19 cellular contexts compared by ENCODE assay signal in genomic region chr2:47504174-47504810, GRCh38.
DNase-seq lines count a peak whose midpoint lies in the region; ATAC-seq, FAIRE-seq and TF ChIP-seq lines count a peak whose summit lies in the region.
"Had no signal": no experiment of that assay in that cellular context is flagged by ENCODE, and none has a peak within 500 bp of the region (broad histone marks: within the 10 kb centered on the region; RNA-seq: fewer than 3 reads in every experiment).

No MANE protein-coding gene starts in this region.

- H2AFZ ChIP-seq in GM12878 (ENCODE audit: control insufficient read depth, low read depth, low read length), result peak overlapping the region; percentile 18; the same call in 1 of the 2 replicates
- no peak overlapping the region for H2AFZ ChIP-seq in hepatocyte

- H4K20me1 ChIP-seq in GM12878 (ENCODE audit: control insufficient read depth, insufficient read depth), result no peaks in the 10 kb centered on the region
- no peaks in the 10 kb centered on the region for H4K20me1 ChIP-seq in hepatocyte (ENCODE audit: insufficient read depth, poor library complexity, severe bottlenecking)

- TF ChIP-seq CTCF in GM12878 (IDR thresholded peaks at IDR 0.05 in 2 of 3, conservative IDR thresholded peaks at IDR 0.05 in 1 of 3; ENCODE audit: control insufficient read depth in 2 of 3, extremely low read depth in 1 of 3, insufficient read depth in 1 of 3, low read depth in 3 of 3, low read length in 3 of 3), result no peak
- TF ChIP-seq CTCF in hepatocyte (IDR thresholded peaks at IDR 0.05; ENCODE audit: poor library complexity), result no peak

- no peak overlapping the region for H3K9ac ChIP-seq in GM12878 (ENCODE audit: control insufficient read depth, insufficient read depth, low read length)

- intact Hi-C loops in GM12878 (cut with micrococcal nuclease; ENCODE audit: unreplicated experiment), result no loop called here

- DNase-seq in GM12878 (ENCODE audit: low read depth, low spot score) (no peak), NCI-H524 treated with DMSO at 0.1 percent for 48 hours (lab: John Stamatoyannopoulos, UW) (no peak), foreskin melanocyte (no peak), hepatocyte (ENCODE audit: low spot score) (no peak)
- DNase-seq: activated naive CD8-positive, alpha-beta T cell treated with anti-CD3 and anti-CD28 coated beads, Interleukin-2, amount 50 U/mL, for 24 hours; COR-L47; Kasumi-1; NCI-H1417 treated with DMSO at 0.1 percent for 48 hours; NCI-H69; stimulated activated CD4-positive, alpha-beta T cell treated with anti-CD3 and anti-CD28 coated beads, Interleukin-4, amount 100 ng/mL, for 1 hour; substantia nigra had no signal

- in situ Hi-C loops in GM12878 (cut with MboI), result no loop called here

- POLR2A ChIA-PET in GM12878 (lab: Charles Lee), result no interaction called here

- SMC1A ChIA-PET in GM12878 (lab: Charles Lee; ENCODE audit: uncharacterized antibody, unreplicated experiment), result no interaction called here

- H3K4me1 ChIP-seq in GM12878 (ENCODE audit: control insufficient read depth, insufficient read depth, low read length) (peaks cover 25% of the 10 kb centered on the region), hepatocyte (ENCODE audit: insufficient read depth) (no peaks in the 10 kb centered on the region)
- H3K4me1 ChIP-seq: prostate gland had no signal

- H3K4me2 ChIP-seq in GM12878 (ENCODE audit: control insufficient read depth, insufficient read depth) (peak overlapping the region; percentile 88), hepatocyte (no peak overlapping the region)

- ATAC-seq in GM18502 (IDR thresholded peaks at IDR 0.05; ENCODE audit: poor library complexity, unreplicated experiment) (peak; percentile 21), GM21515 (IDR thresholded peaks at IDR 0.05; ENCODE audit: unreplicated experiment) (peak; percentile 5), HG03378 (IDR thresholded peaks at IDR 0.05; ENCODE audit: unreplicated experiment) (peak; percentile 23), GM12878 (no peak), HG03571 (IDR thresholded peaks at IDR 0.05; ENCODE audit: unreplicated experiment) (no peak)
- ATAC-seq: activated CD4-positive, CD25-positive, alpha-beta regulatory T cell treated with anti-CD3 and anti-CD28 coated beads, Interleukin-2, amount 50 U/mL, for 24 hours; activated naive CD8-positive, alpha-beta T cell treated with anti-CD3 and anti-CD28 coated beads, Interleukin-2, amount 50 U/mL, for 24 hours; Panc1 had no signal

- H3K9me2 ChIP-seq in hepatocyte (replicated peaks; ENCODE audit: insufficient read depth), result no peaks in the 10 kb centered on the region

- H3K27ac ChIP-seq in GM12878 (ENCODE audit: control insufficient read depth, insufficient read depth) (peak overlapping the region; percentile 10), hepatocyte (no peak overlapping the region)
- H3K27ac ChIP-seq: prostate gland, skin epidermis had no signal

- RAD21 ChIA-PET in GM12878 (lab: Charles Lee; ENCODE audit: unreplicated experiment), result no interaction called here

- H3K9me3 ChIP-seq in GM12878 (replicated peaks; ENCODE audit: control insufficient read depth, insufficient read depth, low read length) (peaks cover 28% of the 10 kb centered on the region), hepatocyte (ENCODE audit: low read depth) (no peaks in the 10 kb centered on the region)
- H3K9me3 ChIP-seq: prostate gland had no signal

- FAIRE-seq in GM12878 (lab: Jason Lieb, UNC), result no peak

- peak overlapping the region; percentile 13 for H3K4me3 ChIP-seq in GM12878
- H3K4me3 ChIP-seq in hepatocyte, result no peak overlapping the region
- H3K4me3 ChIP-seq: prostate gland, skin epidermis had no signal

- H3K79me2 ChIP-seq in GM12878 (ENCODE audit: control insufficient read depth, insufficient read depth, low read length) (no peaks in the 10 kb centered on the region), hepatocyte (no peaks in the 10 kb centered on the region)

- no peaks in the 10 kb centered on the region for H3K27me3 ChIP-seq in GM12878 (replicated peaks in 1 of 2; ENCODE audit: control insufficient read depth in 2 of 2, insufficient read depth in 2 of 2, low read length in 1 of 2)
- no peaks in the 10 kb centered on the region for H3K27me3 ChIP-seq in hepatocyte

- no TSS peak for BruUV-seq in GM12878 (replicated peaks; lab: Mats Ljungman, UMichigan)

- TF ChIP-seq EP300 in GM12878 (IDR thresholded peaks at IDR 0.05; ENCODE audit: borderline replicate concordance in 1 of 2, control insufficient read depth in 1 of 2, low read depth in 2 of 2, low read length in 2 of 2), result no peak

- 46% methylated on average over 6 of the region's 6 CpGs for WGBS in GM12878 (ENCODE audit: insufficient coverage, insufficient replicate concordance, low lambda C conversion rate, missing lambda C conversion rate)
- WGBS in hepatocyte (ENCODE audit: low lambda C conversion rate, missing lambda C conversion rate), result 96% methylated on average over 6 of the region's 6 CpGs

- TF ChIP-seq POLR2A in GM12878 (IDR thresholded peaks at IDR 0.05; ENCODE audit: low read depth, low read length), result no peak

- no peaks in the 10 kb centered on the region for H3K36me3 ChIP-seq in GM12878 (ENCODE audit: control insufficient read depth in 2 of 2, insufficient read depth in 2 of 2, low read length in 1 of 2)
- no peaks in the 10 kb centered on the region for H3K36me3 ChIP-seq in hepatocyte (replicated peaks; ENCODE audit: insufficient read depth, low read depth)
- H3K36me3 ChIP-seq: prostate gland had no signal

- CTCF ChIA-PET in GM12878 (lab: Yijun Ruan, JAX), result interaction anchor here (0.6 kb wide), 1 partner anchor 513 kb away, joined by 3 read pairs; no protein-coding TSS in a partner anchor

- no peak for TF ChIP-seq RAD21 in GM12878 (IDR thresholded peaks at IDR 0.05; ENCODE audit: insufficient read depth, low read depth, low read length)

TF ChIP-seq in GM12878, 131 proteins besides CTCF, POLR2A, EP300 and RAD21:
- TF ChIP-seq JUNB (IDR thresholded peaks at IDR 0.05) (no peak), BHLHE40 (IDR thresholded peaks at IDR 0.05; ENCODE audit: borderline replicate concordance in 1 of 2, low read depth in 2 of 2, low read length in 1 of 2) (no peak), NKRF (conservative IDR thresholded peaks at IDR 0.05) (no peak), FOS (IDR thresholded peaks at IDR 0.05; ENCODE audit: borderline replicate concordance, extremely low read depth, insufficient read length) (no peak), YY1 (IDR thresholded peaks at IDR 0.05; ENCODE audit: low read depth, low read length) (no peak), RUNX3 (IDR thresholded peaks at IDR 0.05; ENCODE audit: low read length) (peak; percentile 55), POLR2AphosphoS5 (IDR thresholded peaks at IDR 0.05; ENCODE audit: low read length) (no peak), HDAC6 (IDR thresholded peaks at IDR 0.05; ENCODE audit: unreplicated experiment) (no peak)

Comparison
In these comparisons a context has a peak if more than half of its experiments do, and no peak if none do; other contexts are left out.
1. ATAC-seq: peak in GM18502 (single experiment), GM21515 (single experiment) and HG03378 (single experiment); none in GM12878 (single experiment) and HG03571 (single experiment).